12 cellular contexts compared by ENCODE assay signal in the genomic region with DNA sequence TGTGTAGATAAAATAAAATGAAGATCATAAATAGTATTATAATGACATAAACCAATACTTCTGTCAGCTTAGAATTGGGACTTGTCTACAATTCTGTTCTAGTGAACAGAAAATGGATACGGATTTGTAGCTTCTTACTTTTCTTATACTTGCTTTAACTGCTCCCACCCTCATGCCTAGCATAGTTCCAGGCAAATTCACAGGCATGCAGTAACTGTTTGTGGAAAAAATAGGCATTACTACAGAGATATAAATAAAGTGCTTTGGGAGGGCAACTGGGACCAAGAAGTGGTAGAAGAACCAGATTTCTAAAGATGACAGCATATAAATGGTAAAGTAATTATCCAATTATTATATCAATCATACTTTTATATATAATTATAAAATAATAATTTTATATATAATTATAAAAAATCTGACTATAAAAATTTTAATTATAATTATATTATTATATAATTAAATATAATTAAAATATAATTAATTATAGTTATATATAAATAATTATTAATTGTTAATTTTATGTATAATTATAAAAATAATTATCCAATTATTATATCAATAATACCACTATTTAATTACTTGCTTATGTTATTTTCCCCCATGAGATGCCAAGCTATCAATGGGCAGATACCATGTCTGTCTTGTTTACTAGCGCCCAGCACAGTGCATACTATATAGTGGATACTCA.
"Had no signal": no experiment of that assay in that cellular context is flagged by ENCODE, and none has a peak within 500 bp of the region (broad histone marks: within the 10 kb centered on the region; RNA-seq: fewer than 3 reads in every experiment).

No MANE protein-coding gene starts in this region.

- H3K9me3 ChIP-seq: esophagus squamous epithelium, gastrocnemius medialis, heart right ventricle had no signal

- H3K27ac ChIP-seq: brain microvascular endothelial cell, dorsolateral prefrontal cortex, esophagus squamous epithelium, gastrocnemius medialis had no signal

- H3K4me3 ChIP-seq: dorsolateral prefrontal cortex, esophagus squamous epithelium, gastrocnemius medialis, heart right ventricle had no signal

- ATAC-seq: gastrocnemius medialis; heart right ventricle; stimulated activated effector memory CD8-positive, alpha-beta T cell treated with anti-CD3 and anti-CD28 coated beads, Interleukin-12 subunit alpha, Interleukin-12 subunit beta, amount 100 ng/mL, for 72 hours; T-helper 17 cell had no signal

- DNase-seq: activated CD4-positive, alpha-beta T cell treated with anti-CD3 and anti-CD28 coated beads, Interleukin-2, amount 50 U/mL, for 4 hours; activated naive CD4-positive, alpha-beta T cell treated with anti-CD3 and anti-CD28 coated beads, Interleukin-2, amount 50 U/mL, for 16 hours; activated T-cell treated with anti-CD3 and anti-CD28 coated beads, Interleukin-2, amount 50 U/mL, for 1 hour; brain microvascular endothelial cell; cerebellar nuclear complex; dorsolateral prefrontal cortex; esophagus squamous epithelium; gastrocnemius medialis; heart right ventricle; retina; T-helper 17 cell had no signal

- H3K27me3 ChIP-seq: brain microvascular endothelial cell, dorsolateral prefrontal cortex, esophagus squamous epithelium, gastrocnemius medialis, heart right ventricle had no signal

- H3K36me3 ChIP-seq: brain microvascular endothelial cell, esophagus squamous epithelium, gastrocnemius medialis, heart right ventricle had no signal
